ENCODE assay signal across 16 cellular contexts in the genomic region with DNA sequence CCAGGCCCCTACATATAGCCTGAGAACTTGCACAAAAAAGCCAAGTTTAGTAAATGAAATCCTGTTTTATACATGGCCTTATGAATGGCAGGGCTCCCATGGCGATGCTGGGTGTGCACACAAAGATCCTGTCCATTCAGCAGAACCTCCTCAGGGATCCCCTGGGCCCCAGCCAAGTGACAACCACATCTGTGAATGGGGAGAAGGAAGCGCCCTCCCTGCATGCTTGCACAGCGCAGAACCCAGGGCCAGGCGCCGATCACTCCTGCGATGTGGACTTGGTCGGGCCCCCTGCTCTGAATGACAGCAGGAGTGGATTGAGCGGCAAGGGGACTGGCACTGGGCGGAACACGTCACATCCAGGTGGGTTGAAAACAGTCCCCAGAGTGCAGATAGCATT. TPM values are rescaled to one million over a fixed set of nuclear protein-coding genes. Genes with fewer than 3 reads are reported as not detected.
DNase-seq lines count a peak whose midpoint lies in the region; ATAC-seq and TF ChIP-seq lines count a peak whose summit lies in the region.
"Had no signal": no experiment of that assay in that cellular context is flagged by ENCODE, and none has a peak within 500 bp of the region (broad histone marks: within the 10 kb centered on the region; RNA-seq: fewer than 3 reads in every experiment).

No MANE protein-coding gene starts in this region.

- TF ChIP-seq CTCF in IMR-90 (conservative IDR thresholded peaks at IDR 0.05; ENCODE audit: low read depth, low read length) = no peak
- no peak for TF ChIP-seq CTCF in endodermal cell (conservative IDR thresholded peaks at IDR 0.05)
- TF ChIP-seq CTCF in neural progenitor cell (IDR thresholded peaks at IDR 0.05) = no peak

- H3K79me1 ChIP-seq in IMR-90 (ENCODE audit: low read depth in 1 of 2, low read length in 2 of 2) = peaks cover 5 to 43% of the 10 kb centered on the region in 2 experiments; a peak in 2 of 4 replicates

- no peak overlapping the region for H3K18ac ChIP-seq in IMR-90 (ENCODE audit: low read depth, low read length)

- peaks cover 7% of the 10 kb centered on the region for H4K20me1 ChIP-seq in IMR-90 (ENCODE audit: insufficient read depth, low read length)
- peaks cover 38% of the 10 kb centered on the region for H4K20me1 ChIP-seq in neural progenitor cell (ENCODE audit: low read depth)

- in situ Hi-C loops in IMR-90 (cut with MboI; ENCODE audit: low sequenced_read_pairs) = no loop called here

- peak overlapping the region; percentile 7; the same call in 1 of the 2 replicates for H4K91ac ChIP-seq in IMR-90 (ENCODE audit: insufficient read depth, low read depth, low read length)

- H3K79me2 ChIP-seq in ACC112 (ENCODE audit: control insufficient read depth, insufficient read depth, low read length, unreplicated experiment) (peaks cover 21% of the 10 kb centered on the region), neural progenitor cell (ENCODE audit: low read depth) (no peaks in the 10 kb centered on the region)

- H3K9ac ChIP-seq in IMR-90 (ENCODE audit: low read depth, low read length) = no peak overlapping the region
- no peak overlapping the region for H3K9ac ChIP-seq in endodermal cell (ENCODE audit: extremely low read depth, low read length, poor library complexity, severe bottlenecking)
- H3K9ac ChIP-seq in neural progenitor cell = no peak overlapping the region

- ATAC-seq in IMR-90 (ENCODE audit: low read depth) = no peak
- no peak for ATAC-seq in HG03135 (IDR thresholded peaks at IDR 0.05; ENCODE audit: unreplicated experiment)
- ATAC-seq: activated T-cell treated with anti-CD3 and anti-CD28 coated beads, Interleukin-2, amount 50 U/mL, for 4 hours had no signal

- H2AK9ac ChIP-seq in IMR-90 (replicated peaks; ENCODE audit: low read depth, low read length, poor library complexity) = peak overlapping the region; percentile 76

- no peak overlapping the region for H2AK5ac ChIP-seq in IMR-90 (ENCODE audit: low read depth, low read length)

- no peak for TF ChIP-seq RAD21 in IMR-90 (IDR thresholded peaks at IDR 0.05; ENCODE audit: low read length)

- H3K27ac ChIP-seq in ACC112 (ENCODE audit: low read depth, low read length) = peak overlapping the region; percentile 89
- H3K27ac ChIP-seq in IMR-90 (ENCODE audit: insufficient read depth, low read length) = no peak overlapping the region
- H3K27ac ChIP-seq in endodermal cell (ENCODE audit: low read depth, low read length) = peak overlapping the region; percentile 32
- H3K27ac ChIP-seq in neural progenitor cell = peak overlapping the region; percentile 34
- H3K27ac ChIP-seq: coronary artery, tibial artery had no signal

- DNase-seq in IMR-90 = no peak
- DNase-seq in endodermal cell = no peak
- peak; percentile 26 for DNase-seq in neural progenitor cell (ENCODE audit: low spot score)
- no peak for DNase-seq in COR-L47 (lab: John Stamatoyannopoulos, UW)
- no peak for DNase-seq in cerebellum (ENCODE audit: low spot score)
- no peak for DNase-seq in NCI-H1694 (lab: John Stamatoyannopoulos, UW)
- DNase-seq: activated CD4-positive, alpha-beta T cell treated with anti-CD3 and anti-CD28 coated beads for 4 hours; activated T-cell treated with anti-CD3 and anti-CD28 coated beads, Interleukin-2, amount 50 U/mL, for 4 hours; NCI-H510A treated with DMSO at 0.1 percent for 48 hours; T-helper 2 cell had no signal

- intact Hi-C loops in IMR-90 (cut with micrococcal nuclease) = no loop called here

- peaks cover 54% of the 10 kb centered on the region for H3K4me1 ChIP-seq in ACC112 (ENCODE audit: control insufficient read depth, insufficient read depth, low read length, unreplicated experiment)
- H3K4me1 ChIP-seq in IMR-90 (ENCODE audit: control insufficient read depth, insufficient read depth, low read length) = peaks cover 39% of the 10 kb centered on the region
- peaks cover 3% of the 10 kb centered on the region for H3K4me1 ChIP-seq in endodermal cell (ENCODE audit: control insufficient read depth, insufficient read depth, low read length)
- peaks cover 24% of the 10 kb centered on the region for H3K4me1 ChIP-seq in neural progenitor cell

- H3K9me1 ChIP-seq in IMR-90 (ENCODE audit: insufficient read depth, low read length) = peaks cover 31% of the 10 kb centered on the region

- H3K36me3 ChIP-seq in ACC112 (ENCODE audit: insufficient read depth, low read length) (no peaks in the 10 kb centered on the region), IMR-90 (ENCODE audit: control insufficient read depth, insufficient read depth, low read length) (no peaks in the 10 kb centered on the region), endodermal cell (ENCODE audit: control insufficient read depth, insufficient read depth, low read length) (no peaks in the 10 kb centered on the region), neural progenitor cell (no peaks in the 10 kb centered on the region)
- H3K36me3 ChIP-seq: tibial artery had no signal

- no peaks in the 10 kb centered on the region for H3K9me3 Mint-ChIP-seq in endodermal cell
- H3K9me3 Mint-ChIP-seq in neural progenitor cell = no peaks in the 10 kb centered on the region
- H3K9me3 Mint-ChIP-seq: activated T-cell treated with anti-CD3 and anti-CD28 coated beads, Interleukin-2, amount 50 U/mL, for 4 hours; memory B cell had no signal

- H3K36me3 Mint-ChIP-seq in endodermal cell (ENCODE audit: low read depth) (no peaks in the 10 kb centered on the region), neural progenitor cell (peaks cover 9% of the 10 kb centered on the region)
- H3K36me3 Mint-ChIP-seq: memory B cell had no signal

- dilution Hi-C loops in IMR-90 (cut with HindIII; ENCODE audit: low sequenced_read_pairs, unreplicated experiment) = no loop called here

- H3K56ac ChIP-seq in IMR-90 (ENCODE audit: extremely low read depth, insufficient read depth, low read length) = no peak overlapping the region

- no peak overlapping the region for H4K8ac ChIP-seq in IMR-90 (ENCODE audit: low read depth in 2 of 2, low read length in 2 of 2)

- H3K27me3 Mint-ChIP-seq in endodermal cell (ENCODE audit: insufficient read depth) (peaks cover 42% of the 10 kb centered on the region), neural progenitor cell (ENCODE audit: insufficient read depth, low read depth) (peaks cover 6% of the 10 kb centered on the region)

- H3K9me3 ChIP-seq in IMR-90 (ENCODE audit: control insufficient read depth, insufficient read depth, low read length) (no peaks in the 10 kb centered on the region), endodermal cell (ENCODE audit: control insufficient read depth, low read length) (no peaks in the 10 kb centered on the region), neural progenitor cell (ENCODE audit: low read depth) (no peaks in the 10 kb centered on the region)
- H3K9me3 ChIP-seq: tibial artery had no signal

- peaks cover 34% of the 10 kb centered on the region for H3F3A ChIP-seq in neural progenitor cell (ENCODE audit: low read depth)

- POLR2A ChIA-PET in IMR-90 (lab: Charles Lee; ENCODE audit: unreplicated experiment) = no interaction called here

- H3K27ac Mint-ChIP-seq in endodermal cell (no peak overlapping the region), neural progenitor cell (no peak overlapping the region)
- H3K27ac Mint-ChIP-seq: B cell, memory B cell had no signal

- BruUV-seq in IMR-90 (replicated peaks; lab: Mats Ljungman, UMichigan) = no TSS peak

- no peaks in the 10 kb centered on the region for H3K27me3 ChIP-seq in ACC112 (ENCODE audit: insufficient read depth, low read length)
- no peaks in the 10 kb centered on the region for H3K27me3 ChIP-seq in IMR-90 (ENCODE audit: control insufficient read depth, insufficient read depth, low read length)
- H3K27me3 ChIP-seq in endodermal cell (ENCODE audit: control insufficient read depth, insufficient read depth, low read length, poor library complexity, severe bottlenecking) = peaks cover 13% of the 10 kb centered on the region
- H3K27me3 ChIP-seq in neural progenitor cell = peaks cover 30% of the 10 kb centered on the region
- H3K27me3 ChIP-seq: tibial artery had no signal

- 22% methylated on average over 4 of the region's 10 CpGs; no CpG with 5 or more reads in 1 of the 2 experiments for WGBS in IMR-90 (ENCODE audit: extremely low coverage in 2 of 2, insufficient read length in 1 of 2), 2 experiments
- WGBS in endodermal cell (ENCODE audit: insufficient coverage in 1 of 2, insufficient read length in 1 of 2), 2 experiments = 89 to 90% methylated on average over 10 of the region's 10 CpGs

- no peak overlapping the region for H3K4ac ChIP-seq in IMR-90 (ENCODE audit: low read depth, low read length)

- CTCF ChIA-PET in IMR-90 (lab: Yijun Ruan, JAX) = interaction anchor here (0.5 to 1.5 kb wide), 2 partner anchors 15 to 20 kb away, joined by 3 read pairs; no protein-coding TSS in a partner anchor

- H3K23ac ChIP-seq in IMR-90 (ENCODE audit: low read depth, low read length) = no peak overlapping the region

- H2AFZ ChIP-seq in ACC112 (ENCODE audit: low read length, unreplicated experiment) = no peak overlapping the region
- peak overlapping the region; percentile 46 for H2AFZ ChIP-seq in IMR-90 (replicated peaks; ENCODE audit: low read length, poor library complexity)
- H2AFZ ChIP-seq in neural progenitor cell (replicated peaks) = no peak overlapping the region

- no peak overlapping the region for H2BK120ac ChIP-seq in IMR-90 (ENCODE audit: low read depth, low read length)

- no peak overlapping the region for H2BK15ac ChIP-seq in IMR-90 (ENCODE audit: low read depth, low read length)

- H3K4me3 Mint-ChIP-seq in endodermal cell = no peak overlapping the region
- H3K4me3 Mint-ChIP-seq in neural progenitor cell = no peak overlapping the region
- H3K4me3 Mint-ChIP-seq: activated T-cell treated with anti-CD3 and anti-CD28 coated beads, Interleukin-2, amount 50 U/mL, for 4 hours; B cell; memory B cell had no signal

- no peak overlapping the region for H2BK20ac ChIP-seq in IMR-90 (ENCODE audit: low read depth, low read length)

- no peak overlapping the region for H2BK5ac ChIP-seq in IMR-90 (ENCODE audit: low read depth, low read length, poor library complexity, severe bottlenecking)

- no peak overlapping the region for H3K4me2 ChIP-seq in IMR-90 (ENCODE audit: low read depth, low read length)
- H3K4me2 ChIP-seq in neural progenitor cell = peak overlapping the region; percentile 57

- H3K4me1 Mint-ChIP-seq in endodermal cell (peaks cover 4% of the 10 kb centered on the region), neural progenitor cell (peaks cover 33% of the 10 kb centered on the region)

- H4K5ac ChIP-seq in IMR-90 (ENCODE audit: low read depth, low read length) = no peak overlapping the region

- H3K14ac ChIP-seq in IMR-90 (replicated peaks; ENCODE audit: low read depth, low read length) = no peak overlapping the region

- no peak for TF ChIP-seq POLR2A in IMR-90 (IDR thresholded peaks at IDR 0.05; ENCODE audit: low read depth, low read length)

- H3K4me3 ChIP-seq in ACC112 (ENCODE audit: low read depth, low read length) (0 out of 2 replicates have a peak overlapping the region, but pooled peaks have one; percentile 5), IMR-90 (ENCODE audit: insufficient read depth, low read depth, low read length) (no peak overlapping the region), endodermal cell (ENCODE audit: low read length) (no peak overlapping the region), neural progenitor cell (no peak overlapping the region)
- H3K4me3 ChIP-seq: coronary artery, tibial artery had no signal

RNA-seq across cellular contexts. Expression of a gene that starts 4.5 kb away (rescaled TPM):
- total RNA-seq in IMR-90 (2012; rRNA removed) = 5.2 and 5.3 TPM in 2 replicates
- polyA plus RNA-seq in IMR-90 (2012; rRNA removed) = 27.5 and 31.3 TPM in 2 replicates
- 21.0 and 67.9 TPM in 2 replicates for polyA plus RNA-seq in IMR-90 (2012; cell fraction: cytosol; rRNA removed)
- polyA plus RNA-seq in IMR-90 (2012; cell fraction: nucleus; rRNA removed; ENCODE audit: low replicate concordance) = 50.4 and 79.5 TPM in 2 replicates
- total RNA-seq in endodermal cell = 1 to 10 TPM; 5.9 to 6.9 TPM
- polyA plus RNA-seq in endodermal cell (2013, experiment 1 of 2) = 2.4 TPM
- 1.5 TPM for polyA plus RNA-seq in endodermal cell (2013, experiment 2 of 2)
- 0.11 and 0.87 TPM in 2 replicates for total RNA-seq in neural progenitor cell (ENCODE audit: low replicate concordance)
- total RNA-seq in cerebellum = 10.1 TPM

RNA-seq across cellular contexts. Expression of a gene that starts 23.4 kb away (rescaled TPM):
- total RNA-seq in IMR-90 (2012; rRNA removed) = 37.2 and 42.8 TPM in 2 replicates
- polyA plus RNA-seq in IMR-90 (2012; rRNA removed) = 54.3 and 62.5 TPM in 2 replicates
- polyA plus RNA-seq in IMR-90 (2012; cell fraction: cytosol; rRNA removed) = 41.8 and 53.8 TPM in 2 replicates
- polyA plus RNA-seq in IMR-90 (2012; cell fraction: nucleus; rRNA removed; ENCODE audit: low replicate concordance) = 72.6 and 78.3 TPM in 2 replicates
- 10 to 100 TPM; 75.8 to 80.9 TPM for total RNA-seq in endodermal cell
- 87.4 TPM for polyA plus RNA-seq in endodermal cell (2013, experiment 1 of 2)
- 76.9 TPM for polyA plus RNA-seq in endodermal cell (2013, experiment 2 of 2)
- 63.3 and 72.1 TPM in 2 replicates for total RNA-seq in neural progenitor cell (ENCODE audit: low replicate concordance)
- 34.0 TPM for total RNA-seq in cerebellum

RNA-seq across cellular contexts. Expression of a gene that starts 44.3 kb away (rescaled TPM):
- total RNA-seq in IMR-90 (2012; rRNA removed) = 0.28 TPM in 1 of 2 replicates, not detected in the other
- 0.12 TPM in 1 of 2 replicates, not detected in the other for polyA plus RNA-seq in IMR-90 (2012; rRNA removed)
- polyA plus RNA-seq in IMR-90 (2012; cell fraction: cytosol; rRNA removed) = 0.06 and 0.11 TPM in 2 replicates
- polyA plus RNA-seq in IMR-90 (2012; cell fraction: nucleus; rRNA removed; ENCODE audit: low replicate concordance) = 0.46 and 0.78 TPM in 2 replicates
- total RNA-seq in endodermal cell = 1 to 10 TPM in 1 of 2 donors, under 1 TPM in 1; 0.99 to 1.0 TPM
- polyA plus RNA-seq in endodermal cell (2013, experiment 1 of 2) = 2.1 TPM
- polyA plus RNA-seq in endodermal cell (2013, experiment 2 of 2) = 1.7 TPM
- 2.5 and 4.3 TPM in 2 replicates for total RNA-seq in neural progenitor cell (ENCODE audit: low replicate concordance)
- 2.5 TPM for total RNA-seq in cerebellum

RNA-seq across cellular contexts. Expression of a gene that starts 48.5 kb away (rescaled TPM):
- total RNA-seq in IMR-90 (2012; rRNA removed) (12.2 and 14.2 TPM in 2 replicates), endodermal cell (10 to 100 TPM; 42.2 to 65.0 TPM), neural progenitor cell (ENCODE audit: low replicate concordance) (33.3 and 47.7 TPM in 2 replicates), cerebellum (5.6 TPM)
- 17.3 and 19.9 TPM in 2 replicates for polyA plus RNA-seq in IMR-90 (2012; rRNA removed)
- 7.9 and 20.1 TPM in 2 replicates for polyA plus RNA-seq in IMR-90 (2012; cell fraction: cytosol; rRNA removed)
- 12.7 and 14.4 TPM in 2 replicates for polyA plus RNA-seq in IMR-90 (2012; cell fraction: nucleus; rRNA removed; ENCODE audit: low replicate concordance)
- 46.3 TPM for polyA plus RNA-seq in endodermal cell (2013, experiment 1 of 2)
- 44.3 TPM for polyA plus RNA-seq in endodermal cell (2013, experiment 2 of 2)
